15 cellular contexts compared by ENCODE assay signal in the genomic region with DNA sequence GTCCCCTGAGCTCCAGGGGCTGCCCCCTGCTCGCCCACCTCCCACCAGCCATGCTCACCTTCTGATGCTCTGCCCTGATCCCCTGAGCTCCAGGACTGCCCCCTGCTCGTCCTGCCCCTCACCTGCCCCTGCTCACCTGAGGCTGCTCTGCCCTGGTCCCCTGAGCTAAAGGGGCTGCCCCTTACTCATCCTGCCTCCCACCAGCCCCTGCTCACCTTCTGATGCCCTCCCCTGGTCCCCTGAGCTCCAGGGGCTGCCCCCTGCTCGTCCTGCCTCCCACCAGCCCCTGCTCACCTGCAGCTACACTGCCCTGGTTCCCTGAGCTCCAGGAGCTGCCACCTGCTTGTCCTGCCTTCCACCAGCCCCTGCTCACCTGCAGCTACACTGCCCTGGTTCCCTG.
"Had no signal": no experiment of that assay in that cellular context is flagged by ENCODE, and none has a peak within 500 bp of the region (broad histone marks: within the 10 kb centered on the region; RNA-seq: fewer than 3 reads in every experiment).

No MANE protein-coding gene starts in this region.

- H3K9ac ChIP-seq: neural progenitor cell had no signal

- H3K27me3 ChIP-seq: gastrocnemius medialis, heart right ventricle, neural progenitor cell, ovary, upper lobe of left lung, vagina had no signal

- H3K4me1 Mint-ChIP-seq: neural progenitor cell had no signal

- H3K4me2 ChIP-seq: neural progenitor cell had no signal

- H2AFZ ChIP-seq: neural progenitor cell had no signal

- DNase-seq: effector memory CD4-positive, alpha-beta T cell; gastrocnemius medialis; heart right ventricle; hypothalamus; kidney glomerular epithelial cell; mucosa of descending colon; nucleus accumbens; ovary; right cardiac atrium; small intestine; stimulated activated CD4-positive, alpha-beta T cell treated with anti-CD3 and anti-CD28 coated beads, Interleukin-12 subunit alpha, Interleukin-12 subunit beta, amount 100 ng/mL, for 4 hours had no signal

- H3K4me3 Mint-ChIP-seq: natural killer cell treated with Interleukin-12 subunit alpha and Interleukin-12 subunit beta and Interleukin-15 and Interleukin-18, amount 100 ng/mL, for 72 hours; neural progenitor cell had no signal

- H3K36me3 ChIP-seq: gastrocnemius medialis, heart right ventricle, neural progenitor cell, ovary, upper lobe of left lung, vagina had no signal

- H3K9me3 ChIP-seq: gastrocnemius medialis, ovary, vagina had no signal

- ATAC-seq: gastrocnemius medialis, heart right ventricle, right cardiac atrium had no signal

- H3K27ac Mint-ChIP-seq: natural killer cell treated with Interleukin-12 subunit alpha and Interleukin-12 subunit beta and Interleukin-15 and Interleukin-18, amount 100 ng/mL, for 72 hours; neural progenitor cell had no signal

- H3K4me3 ChIP-seq: gastrocnemius medialis, heart right ventricle, mucosa of descending colon, neural progenitor cell, ovary, upper lobe of left lung, vagina had no signal

- H3K27ac ChIP-seq: gastrocnemius medialis, heart right ventricle, neural progenitor cell, ovary, upper lobe of left lung, vagina had no signal

- H3K4me1 ChIP-seq: gastrocnemius medialis, heart right ventricle, neural progenitor cell, upper lobe of left lung, vagina had no signal
